9 cellular contexts compared by ENCODE assay signal in genomic region chr20:53581444-53582311, GRCh38. TPM values are rescaled to one million over a fixed set of nuclear protein-coding genes. Genes with fewer than 3 reads are reported as not detected.
A peak's percentile ranks its signal among the peaks of the same experiment; 100 is the strongest.
DNase-seq lines count a peak whose midpoint lies in the region; ATAC-seq and TF ChIP-seq lines count a peak whose summit lies in the region.
"Had no signal": no experiment of that assay in that cellular context is flagged by ENCODE, and none has a peak within 500 bp of the region (broad histone marks: within the 10 kb centered on the region; RNA-seq: fewer than 3 reads in every experiment).

No MANE protein-coding gene starts in this region.

- H3K27me3 Mint-ChIP-seq in stimulated activated naive CD8-positive, alpha-beta T cell treated with anti-CD3 and anti-CD28 coated beads, Interleukin-15, Interleukin-2, amounts not matched to agents 100 ng/mL and 50 ng/mL, for 24 hours = no peaks in the 10 kb centered on the region

- peak overlapping the region; percentile 92 for H3K27ac Mint-ChIP-seq in stimulated activated naive CD8-positive, alpha-beta T cell treated with anti-CD3 and anti-CD28 coated beads, Interleukin-15, Interleukin-2, amounts not matched to agents 100 ng/mL and 50 ng/mL, for 24 hours

- no peaks in the 10 kb centered on the region for H3K9me3 ChIP-seq in aorta (ENCODE audit: control insufficient read depth, low read length)
- no peaks in the 10 kb centered on the region for H3K9me3 ChIP-seq in left lung

- H3K27me3 ChIP-seq in aorta (ENCODE audit: control insufficient read depth in 1 of 2, insufficient read depth in 2 of 2, low read length in 1 of 2) = no peaks in the 10 kb centered on the region
- H3K27me3 ChIP-seq in left lung = no peaks in the 10 kb centered on the region

- H3K36me3 ChIP-seq in aorta (ENCODE audit: control insufficient read depth in 1 of 2, insufficient read depth in 2 of 2, low read length in 1 of 2) (peaks cover 0 to 6% of the 10 kb centered on the region in 2 donors), left lung (peaks cover 0 to 32% of the 10 kb centered on the region in 2 donors)

- peaks cover 98% of the 10 kb centered on the region for H3K4me1 Mint-ChIP-seq in stimulated activated naive CD8-positive, alpha-beta T cell treated with anti-CD3 and anti-CD28 coated beads, Interleukin-15, Interleukin-2, amounts not matched to agents 100 ng/mL and 50 ng/mL, for 24 hours (ENCODE audit: low read depth)

- WGBS in aorta, 2 donors = 95 to 96% methylated on average over 46 of the region's 46 CpGs

- no peak overlapping the region for H3K4me3 ChIP-seq in aorta (ENCODE audit: low read length in 2 of 2)
- peak overlapping the region in 1 of 2 donors; percentile 11 for H3K4me3 ChIP-seq in left lung

- H3K36me3 Mint-ChIP-seq in stimulated activated naive CD8-positive, alpha-beta T cell treated with anti-CD3 and anti-CD28 coated beads, Interleukin-15, Interleukin-2, amounts not matched to agents 100 ng/mL and 50 ng/mL, for 24 hours (ENCODE audit: low read depth) = peaks cover 67% of the 10 kb centered on the region

- H3K4me3 Mint-ChIP-seq in stimulated activated naive CD8-positive, alpha-beta T cell treated with anti-CD3 and anti-CD28 coated beads, Interleukin-15, Interleukin-2, amounts not matched to agents 100 ng/mL and 50 ng/mL, for 24 hours = peak overlapping the region; percentile 90

- no peaks in the 10 kb centered on the region for H3K4me1 ChIP-seq in aorta (ENCODE audit: control insufficient read depth in 1 of 2, insufficient read depth in 2 of 2, low read length in 2 of 2)
- peaks cover 19 to 93% of the 10 kb centered on the region in 2 donors for H3K4me1 ChIP-seq in left lung

- no peak overlapping the region for H3K27ac ChIP-seq in aorta (ENCODE audit: low read depth in 1 of 2, low read length in 2 of 2)
- H3K27ac ChIP-seq in left lung = peak overlapping the region in 1 of 2 donors; percentile 87

- no peaks in the 10 kb centered on the region for H3K9me3 Mint-ChIP-seq in stimulated activated naive CD8-positive, alpha-beta T cell treated with anti-CD3 and anti-CD28 coated beads, Interleukin-15, Interleukin-2, amounts not matched to agents 100 ng/mL and 50 ng/mL, for 24 hours

- ATAC-seq in stimulated activated naive CD8-positive, alpha-beta T cell treated with anti-CD3 and anti-CD28 coated beads, Interleukin-15, Interleukin-2, amounts not matched to agents 100 U/mL and 50 U/mL, for 24 hours = no peak
- ATAC-seq in aorta (ENCODE audit: low FRiP score) (no peak), left lung (no peak), GM21717 (IDR thresholded peaks at IDR 0.05; ENCODE audit: unreplicated experiment) (no peak)

- no peak for DNase-seq in stimulated activated naive CD8-positive, alpha-beta T cell treated with anti-CD3 and anti-CD28 coated beads, Interleukin-15, Interleukin-2, amounts not matched to agents 100 U/mL and 50 U/mL, for 24 hours
- DNase-seq in activated T-helper 9 cell treated with anti-CD3 and anti-CD28 coated beads, Interleukin-2, amount 50 U/mL, for 16 hours (ENCODE audit: low read depth) = peak; percentile 12
- DNase-seq in medulla oblongata (ENCODE audit: extremely low spot score) = peak; percentile 12
- peak; percentile 57 to 81 for DNase-seq in aorta
- DNase-seq in NCI-H2196 treated with DMSO at 0.1 percent for 48 hours (lab: John Stamatoyannopoulos, UW; ENCODE audit: unreplicated experiment) = no peak
- no peak for DNase-seq in left lung
- DNase-seq: NCI-H524 treated with DMSO at 0.1 percent for 48 hours had no signal

- intact Hi-C loops in aorta (cut with DNase I) = loop anchor here in 1 of 2 donors (10.0 kb wide), 1 partner anchor 243 kb away; no protein-coding TSS in a partner anchor
- intact Hi-C loops in left lung (cut with DNase I) = no loop called here

- no peak for TF ChIP-seq CTCF in left lung (IDR thresholded peaks at IDR 0.05)

RNA-seq across cellular contexts. Expression of gene ZNF217, which starts 12.0 kb away (rescaled TPM):
- total RNA-seq in aorta (10 to 100 TPM; 26.5 to 30.9 TPM), left lung (10 to 100 TPM; 23.6 to 35.4 TPM)
- 1 to 10 TPM; 3.4 to 4.0 TPM for polyA plus RNA-seq in aorta

Comparison
In these comparisons a context has a peak if more than half of its experiments do, and no peak if none do; other contexts are left out.
1. DNase-seq: peak in activated T-helper 9 cell treated with anti-CD3 and anti-CD28 coated beads, Interleukin-2, amount 50 U/mL, for 16 hours (single experiment), medulla oblongata (single experiment) and aorta (2 of 2); none in stimulated activated naive CD8-positive, alpha-beta T cell treated with anti-CD3 and anti-CD28 coated beads, Interleukin-15, Interleukin-2, amounts not matched to agents 100 U/mL and 50 U/mL, for 24 hours (single experiment), NCI-H2196 treated with DMSO at 0.1 percent for 48 hours (single experiment) and left lung (0 of 2).